In the genomic region with DNA sequence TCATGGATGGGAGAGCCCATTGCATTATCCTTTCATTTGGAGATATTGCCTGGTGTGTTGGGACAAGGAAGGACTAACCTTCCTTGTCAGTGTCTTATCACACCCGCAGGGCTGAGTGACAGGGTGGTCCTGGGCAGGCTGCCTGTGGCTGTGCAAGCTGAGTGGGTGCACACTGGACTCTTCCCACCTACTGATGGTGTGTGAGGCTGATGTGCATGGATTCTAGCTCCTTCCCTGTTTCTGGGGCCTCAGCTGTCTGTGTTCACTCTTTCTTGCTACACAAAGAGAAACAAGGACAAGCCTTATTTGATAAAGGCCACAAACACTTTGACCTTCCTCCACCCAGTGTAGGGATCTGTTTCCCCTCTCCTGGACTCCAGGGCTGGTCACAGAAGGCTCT, we compare ENCODE assay signal across 28 cellular contexts. TPM values are rescaled to one million over a fixed set of nuclear protein-coding genes. Genes with fewer than 3 reads are reported as not detected.
"Had no signal": no experiment of that assay in that cellular context is flagged by ENCODE, and none has a peak within 500 bp of the region (broad histone marks: within the 10 kb centered on the region; RNA-seq: fewer than 3 reads in every experiment).

No MANE protein-coding gene starts in this region.

- H3K36me3 ChIP-seq: left lung, lower lobe of right lung, neutrophil, ovary, right atrium auricular region, thoracic aorta, upper lobe of right lung, uterus had no signal

- DNase-seq: hippocampal formation; left colon; lower lobe of right lung; mammary epithelial cell; mesenchymal stem cell; occipital lobe; ovary; stimulated activated CD4-positive, alpha-beta T cell treated with anti-CD3 and anti-CD28 coated beads, Interleukin-4, amount 100 ng/mL, for 24 hours; stimulated activated naive CD4-positive, alpha-beta T cell; tibial artery; trophoblast cell; upper lobe of right lung; uterus had no signal

- H3K27me3 ChIP-seq: ovary, right atrium auricular region, suprapubic skin, upper lobe of right lung, uterus had no signal

- H3K36me3 Mint-ChIP-seq: stimulated activated effector memory CD8-positive, alpha-beta T cell treated with anti-CD3 and anti-CD28 coated beads, Interleukin-12 subunit alpha, Interleukin-12 subunit beta, amount 100 ng/mL, for 72 hours had no signal

- H3K4me1 Mint-ChIP-seq: stimulated activated effector memory CD8-positive, alpha-beta T cell treated with anti-CD3 and anti-CD28 coated beads, Interleukin-12 subunit alpha, Interleukin-12 subunit beta, amount 100 ng/mL, for 72 hours had no signal

- H3K27ac ChIP-seq: left lung, lower lobe of right lung, neutrophil, ovary, right atrium auricular region, skin epidermis, suprapubic skin, thoracic aorta, tibial artery, upper lobe of right lung, uterus had no signal

- H3K27ac Mint-ChIP-seq: nephron; progenitor cell of endocrine pancreas; stimulated activated effector memory CD8-positive, alpha-beta T cell treated with anti-CD3 and anti-CD28 coated beads, Interleukin-12 subunit alpha, Interleukin-12 subunit beta, amount 100 ng/mL, for 72 hours; stimulated activated naive CD8-positive, alpha-beta T cell treated with anti-CD3 and anti-CD28 coated beads, Interleukin-15, Interleukin-2, amounts not matched to agents 100 ng/mL and 50 ng/mL, for 24 hours had no signal

- H3K9me3 ChIP-seq: left lung, lower lobe of right lung, neutrophil, ovary, suprapubic skin, thoracic aorta, tibial artery, upper lobe of right lung, uterus had no signal

- H3K4me1 ChIP-seq: left lung, lower lobe of right lung, right atrium auricular region, suprapubic skin, tibial artery, upper lobe of right lung, uterus had no signal

- H3K9me3 Mint-ChIP-seq: naive thymus-derived CD8-positive, alpha-beta T cell; nephron; stimulated activated effector memory CD8-positive, alpha-beta T cell treated with anti-CD3 and anti-CD28 coated beads, Interleukin-12 subunit alpha, Interleukin-12 subunit beta, amount 100 ng/mL, for 72 hours; stimulated activated naive CD8-positive, alpha-beta T cell treated with anti-CD3 and anti-CD28 coated beads, Interleukin-15, Interleukin-2, amounts not matched to agents 100 ng/mL and 50 ng/mL, for 24 hours had no signal

- FAIRE-seq: keratinocyte had no signal

- H3K4me3 Mint-ChIP-seq: naive thymus-derived CD8-positive, alpha-beta T cell; nephron; neural crest cell; stimulated activated effector memory CD8-positive, alpha-beta T cell treated with anti-CD3 and anti-CD28 coated beads, Interleukin-12 subunit alpha, Interleukin-12 subunit beta, amount 100 ng/mL, for 72 hours; stimulated activated naive CD8-positive, alpha-beta T cell treated with anti-CD3 and anti-CD28 coated beads, Interleukin-15, Interleukin-2, amounts not matched to agents 100 ng/mL and 50 ng/mL, for 24 hours had no signal

- H3K4me3 ChIP-seq: left lung, lower lobe of right lung, ovary, right atrium auricular region, skin epidermis, suprapubic skin, thoracic aorta, tibial artery, upper lobe of right lung, uterus had no signal

- ATAC-seq: left colon; left lung; lower lobe of right lung; naive thymus-derived CD8-positive, alpha-beta T cell; sciatic nerve; stimulated activated effector memory CD8-positive, alpha-beta T cell treated with anti-CD3 and anti-CD28 coated beads, Interleukin-12 subunit alpha, Interleukin-12 subunit beta, amount 100 ng/mL, for 72 hours; upper lobe of right lung had no signal

RNA-seq across cellular contexts. Expression of a gene that starts 22.0 kb away (rescaled TPM):
- total RNA-seq: naive thymus-derived CD8-positive, alpha-beta T cell; neural crest cell had no signal
- polyA plus RNA-seq: mammary epithelial cell; naive thymus-derived CD8-positive, alpha-beta T cell had no signal

RNA-seq across cellular contexts. Expression of a gene that starts 59.2 kb away (rescaled TPM):
- total RNA-seq: renal cortical epithelial cell had no signal
- polyA plus RNA-seq: naive thymus-derived CD8-positive, alpha-beta T cell had no signal
